26 cellular contexts compared by ENCODE assay signal in genomic region chr12:6883683-6884082, GRCh38.
"Had no signal": no experiment of that assay in that cellular context is flagged by ENCODE, and none has a peak within 500 bp of the region (broad histone marks: within the 10 kb centered on the region; RNA-seq: fewer than 3 reads in every experiment).

No MANE protein-coding gene starts in this region.

- H3K9me3 ChIP-seq: heart left ventricle, left ventricle myocardium inferior, pancreas, psoas muscle, testis, transverse colon had no signal

- ATAC-seq: activated CD8-positive, alpha-beta T cell treated with anti-CD3 and anti-CD28 coated beads for 36 hours; activated T-cell treated with anti-CD3 and anti-CD28 coated beads, Interleukin-2, amount 50 U/mL, for 4 hours; activated T-helper 17 cell treated with anti-CD3 and anti-CD28 coated beads, Interleukin-2, amount 50 U/mL, for 72 hours; esophagus mucosa; pancreas; psoas muscle; stimulated activated naive CD8-positive, alpha-beta T cell treated with anti-CD3 and anti-CD28 coated beads, Interleukin-15, Interleukin-2, amounts not matched to agents 100 U/mL and 50 U/mL, for 24 hours had no signal

- H3K4me1 ChIP-seq: heart left ventricle, left ventricle myocardium inferior, psoas muscle, testis had no signal

- H3K27me3 ChIP-seq: brain microvascular endothelial cell, heart left ventricle, pancreas, testis, transverse colon had no signal

- H3K27ac ChIP-seq: brain microvascular endothelial cell, heart left ventricle, left ventricle myocardium inferior, pancreas, psoas muscle, testis, transverse colon had no signal

- H3K36me3 ChIP-seq: pancreas, transverse colon had no signal

- H3K4me3 ChIP-seq: heart left ventricle, left ventricle myocardium inferior, lung, pancreas, psoas muscle, testis, transverse colon had no signal

- DNase-seq: activated CD4-positive, alpha-beta T cell treated with anti-CD3 and anti-CD28 coated beads for 1 hour; activated CD4-positive, alpha-beta T cell treated with anti-CD3 and anti-CD28 coated beads, Interleukin-2, amount 50 U/mL, for 1 hour; activated CD8-positive, alpha-beta T cell treated with anti-CD3 and anti-CD28 coated beads for 36 hours; activated gamma-delta T cell treated with Interleukin-2 at 50 U/mL for 16 hours; activated naive CD4-positive, alpha-beta T cell treated with anti-CD3 and anti-CD28 coated beads, Interleukin-2, amount 50 U/mL, for 16 hours; activated T-cell treated with anti-CD3 and anti-CD28 coated beads, Interleukin-2, amount 50 U/mL, for 4 hours; amniotic stem cell; brain microvascular endothelial cell; cortex of kidney; foreskin fibroblast; heart left ventricle; hypothalamus; kidney glomerular epithelial cell; left ventricle myocardium inferior; nucleus accumbens; pancreas; psoas muscle; stimulated activated CD4-positive, alpha-beta T cell treated with anti-CD3 and anti-CD28 coated beads, Interleukin-2, amount 100 ng/mL, for 48 hours; stimulated activated naive CD8-positive, alpha-beta T cell treated with anti-CD3 and anti-CD28 coated beads, Interleukin-15, Interleukin-2, amounts not matched to agents 100 U/mL and 50 U/mL, for 24 hours; T-helper 2 cell; testis; transverse colon had no signal

- FAIRE-seq: astrocyte, pancreas had no signal
